22 cellular contexts compared by ENCODE assay signal in genomic region chr12:119505001-119505400, GRCh38.
"Had no signal": no experiment of that assay in that cellular context is flagged by ENCODE, and none has a peak within 500 bp of the region (broad histone marks: within the 10 kb centered on the region; RNA-seq: fewer than 3 reads in every experiment).

No MANE protein-coding gene starts in this region.

- H3K9me3 Mint-ChIP-seq: activated CD4-positive, alpha-beta memory T cell treated with anti-CD3 and anti-CD28 coated beads, Interleukin-2, amount 10 ng/mL, durations not matched to agents 7 days and 5 days; activated naive CD8-positive, alpha-beta T cell treated with anti-CD3 and anti-CD28 coated beads, Interleukin-2, amount 10 ng/mL, durations not matched to agents 7 days and 5 days; natural killer cell; stimulated activated naive CD8-positive, alpha-beta T cell treated with anti-CD3 and anti-CD28 coated beads, Interleukin-15, Interleukin-2, amounts not matched to agents 100 ng/mL and 50 ng/mL, for 24 hours had no signal

- H3K4me3 Mint-ChIP-seq: activated CD4-positive, alpha-beta memory T cell treated with anti-CD3 and anti-CD28 coated beads, Interleukin-2, amount 10 ng/mL, durations not matched to agents 7 days and 5 days; activated CD4-positive, alpha-beta T cell treated with anti-CD3 and anti-CD28 coated beads for 36 hours; activated naive CD8-positive, alpha-beta T cell treated with anti-CD3 and anti-CD28 coated beads, Interleukin-2, amount 10 ng/mL, durations not matched to agents 7 days and 5 days; natural killer cell; stimulated activated naive CD8-positive, alpha-beta T cell treated with anti-CD3 and anti-CD28 coated beads, Interleukin-15, Interleukin-2, amounts not matched to agents 100 ng/mL and 50 ng/mL, for 24 hours had no signal

- ATAC-seq: activated CD4-positive, alpha-beta T cell treated with anti-CD3 and anti-CD28 coated beads for 36 hours; gastroesophageal sphincter; left colon; mucosa of descending colon; natural killer cell; right lobe of liver; upper lobe of right lung had no signal

- H3K36me3 Mint-ChIP-seq: activated naive CD8-positive, alpha-beta T cell treated with anti-CD3 and anti-CD28 coated beads, Interleukin-2, amount 10 ng/mL, durations not matched to agents 7 days and 5 days; natural killer cell had no signal

- H3K27ac Mint-ChIP-seq: activated CD4-positive, alpha-beta memory T cell treated with anti-CD3 and anti-CD28 coated beads, Interleukin-2, amount 10 ng/mL, durations not matched to agents 7 days and 5 days; activated CD4-positive, alpha-beta T cell treated with anti-CD3 and anti-CD28 coated beads for 36 hours; activated naive CD8-positive, alpha-beta T cell treated with anti-CD3 and anti-CD28 coated beads, Interleukin-2, amount 10 ng/mL, durations not matched to agents 7 days and 5 days; natural killer cell; progenitor cell of endocrine pancreas; stimulated activated naive CD8-positive, alpha-beta T cell treated with anti-CD3 and anti-CD28 coated beads, Interleukin-15, Interleukin-2, amounts not matched to agents 100 ng/mL and 50 ng/mL, for 24 hours had no signal

- H3K4me3 ChIP-seq: cardiac muscle cell, colonic mucosa, gastroesophageal sphincter, hepatocyte, mucosa of descending colon, right lobe of liver, upper lobe of right lung had no signal

- H3K27ac ChIP-seq: cardiac muscle cell, colonic mucosa, gastroesophageal sphincter, hepatocyte, right lobe of liver, upper lobe of right lung, VCaP had no signal

- DNase-seq: activated CD4-positive, alpha-beta memory T cell treated with anti-CD3 and anti-CD28 coated beads, Interleukin-2, amount 10 ng/mL, durations not matched to agents 7 days and 5 days; activated CD4-positive, alpha-beta T cell treated with anti-CD3 and anti-CD28 coated beads for 36 hours; activated gamma-delta T cell; activated naive CD8-positive, alpha-beta T cell treated with anti-CD3 and anti-CD28 coated beads, Interleukin-2, amount 10 ng/mL, durations not matched to agents 7 days and 5 days; activated T-cell treated with anti-CD3 and anti-CD28 coated beads, Interleukin-2, amount 50 U/mL, for 48 hours; aorta; colonic mucosa; effector CD4-positive, alpha-beta T cell; left colon; mucosa of descending colon; natural killer cell; nucleus accumbens; right lobe of liver; stimulated activated CD4-positive, alpha-beta T cell treated with anti-CD3 and anti-CD28 coated beads, Interleukin-12 subunit alpha, Interleukin-12 subunit beta, amount 100 ng/mL, for 4 hours; T1000; upper lobe of right lung had no signal

- H3K4me1 Mint-ChIP-seq: activated CD4-positive, alpha-beta memory T cell treated with anti-CD3 and anti-CD28 coated beads, Interleukin-2, amount 10 ng/mL, durations not matched to agents 7 days and 5 days; activated CD4-positive, alpha-beta T cell treated with anti-CD3 and anti-CD28 coated beads for 36 hours; activated naive CD8-positive, alpha-beta T cell treated with anti-CD3 and anti-CD28 coated beads, Interleukin-2, amount 10 ng/mL, durations not matched to agents 7 days and 5 days; natural killer cell had no signal

- H3K27me3 Mint-ChIP-seq: activated CD4-positive, alpha-beta memory T cell treated with anti-CD3 and anti-CD28 coated beads, Interleukin-2, amount 10 ng/mL, durations not matched to agents 7 days and 5 days; activated naive CD8-positive, alpha-beta T cell treated with anti-CD3 and anti-CD28 coated beads, Interleukin-2, amount 10 ng/mL, durations not matched to agents 7 days and 5 days had no signal
